In the genomic region with DNA sequence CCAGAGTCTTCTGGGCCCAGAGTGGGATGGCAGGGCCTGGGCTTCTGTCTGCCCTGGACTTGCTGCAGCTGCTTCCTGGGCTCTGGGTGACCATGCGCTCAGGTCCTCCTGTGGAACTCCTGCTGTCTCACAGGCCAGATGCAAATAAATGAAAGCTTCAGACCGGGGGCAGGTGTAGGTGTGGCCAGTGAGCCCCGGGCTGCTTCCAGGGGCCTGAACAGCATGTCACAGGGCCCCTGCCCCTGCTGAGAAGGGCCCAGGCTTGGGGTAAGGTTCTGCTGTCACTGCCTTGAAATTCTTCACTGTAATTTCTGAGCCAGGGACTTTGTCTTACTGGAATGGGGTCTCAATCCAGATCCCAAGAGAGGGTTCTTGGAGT, we compare ENCODE assay signal across 19 cellular contexts. TPM values are rescaled to one million over a fixed set of nuclear protein-coding genes. Genes with fewer than 3 reads are reported as not detected.
A peak's percentile ranks its signal among the peaks of the same experiment; 100 is the strongest.
DNase-seq lines count a peak whose midpoint lies in the region; ATAC-seq, FAIRE-seq and TF ChIP-seq lines count a peak whose summit lies in the region.
"Had no signal": no experiment of that assay in that cellular context is flagged by ENCODE, and none has a peak within 500 bp of the region (broad histone marks: within the 10 kb centered on the region; RNA-seq: fewer than 3 reads in every experiment).

No MANE protein-coding gene starts in this region.

- no peak overlapping the region; the same call in 1 of the 2 replicates for H2BK12ac ChIP-seq in H1 (ENCODE audit: low read depth, low read length)

- H3K4me3 ChIP-seq in ACC112 (ENCODE audit: low read depth, low read length): no peak overlapping the region
- H3K4me3 ChIP-seq in H1 (ENCODE audit: extremely low read depth in 1 of 4, insufficient read depth in 2 of 4, low read depth in 3 of 4, low read length in 4 of 4): no peak overlapping the region; a peak in 1 of 8 replicates

- H3K36me3 ChIP-seq in ACC112 (ENCODE audit: insufficient read depth, low read length): peaks cover 4% of the 10 kb centered on the region; the same call in 1 of the 2 replicates
- peaks cover 0 to 7% (median 0%) of the 10 kb centered on the region in 4 experiments; a peak in 2 of 8 replicates for H3K36me3 ChIP-seq in H1 (ENCODE audit: control insufficient read depth in 2 of 4, insufficient read depth in 4 of 4, low read length in 3 of 4)

- peaks cover 7% of the 10 kb centered on the region for H3K4me1 Mint-ChIP-seq in nephron

- no peak for TF ChIP-seq EP300 in H1 (IDR thresholded peaks at IDR 0.05; ENCODE audit: borderline replicate concordance in 1 of 2, low read depth in 2 of 2, low read length in 2 of 2)

- H4K20me1 ChIP-seq in H1 (replicated peaks in 1 of 2; ENCODE audit: control insufficient read depth in 1 of 2, insufficient read depth in 2 of 2, low read length in 2 of 2): no peaks in the 10 kb centered on the region

- no peak overlapping the region for H3K4ac ChIP-seq in H1 (replicated peaks; ENCODE audit: insufficient read length, low read depth, low read length)

- TF ChIP-seq RAD21 in H1 (IDR thresholded peaks at IDR 0.05 in 1 of 2, conservative IDR thresholded peaks at IDR 0.05 in 1 of 2; ENCODE audit: low read depth in 2 of 2, low read length in 2 of 2): no peak

- ATAC-seq in HG02885 (IDR thresholded peaks at IDR 0.05; ENCODE audit: poor library complexity, unreplicated experiment): no peak
- ATAC-seq: Right ventricle myocardium inferior had no signal

- H2BK20ac ChIP-seq in H1 (ENCODE audit: low read length): no peak overlapping the region; the same call in 1 of the 2 replicates

- TF ChIP-seq POLR2A in H1 (IDR thresholded peaks at IDR 0.05; ENCODE audit: control extremely low read depth in 1 of 2, low read depth in 2 of 2, low read length in 2 of 2): no peak

- H3K9ac ChIP-seq in H1 (replicated peaks in 1 of 4; ENCODE audit: extremely low read depth in 1 of 4, low read depth in 3 of 4, low read length in 3 of 4): no peak overlapping the region

- H3K79me1 ChIP-seq in H1 (ENCODE audit: low read depth, low read length): no peaks in the 10 kb centered on the region

- H2AK5ac ChIP-seq in H1 (ENCODE audit: low read depth, low read length): peak overlapping the region; percentile 54; the same call in 1 of the 2 replicates

- peak overlapping the region; percentile 76 for H2BK120ac ChIP-seq in H1 (replicated peaks; ENCODE audit: low read depth, low read length)

- POLR2A ChIA-PET in H1 (lab: Charles Lee; ENCODE audit: partially characterized antibody): interaction anchor here (1.0 to 3.7 kb wide), 9 partner anchors 10 to 93 kb away, joined by 4 to 22 read pairs (median 5); a partner anchor contains a TSS

- H4K8ac ChIP-seq in H1 (ENCODE audit: extremely low read depth, insufficient read depth, low read length): no peak overlapping the region

- H3K79me2 ChIP-seq in ACC112 (ENCODE audit: control insufficient read depth, insufficient read depth, low read length, unreplicated experiment) (peaks cover 17% of the 10 kb centered on the region), H1 (ENCODE audit: control insufficient read depth in 1 of 2, insufficient read depth in 2 of 2, low read length in 2 of 2) (peaks cover 0 to 17% of the 10 kb centered on the region in 2 experiments; a peak in 2 of 4 replicates)

- WGBS in H1 (ENCODE audit: extremely low coverage in 1 of 2, insufficient coverage in 1 of 2, insufficient read length in 1 of 2, insufficient replicate concordance in 2 of 2, low coverage in 1 of 2, low lambda C conversion rate in 2 of 2, missing lambda C conversion rate in 1 of 2), 2 experiments: 46% methylated on average over 3 of the region's 3 CpGs; no CpG with 5 or more reads in 1 of the 2 experiments

- H4K5ac ChIP-seq in H1 (ENCODE audit: insufficient read length, low read depth, low read length): peak overlapping the region; percentile 32

- H3K27ac ChIP-seq in ACC112 (ENCODE audit: low read depth, low read length): no peak overlapping the region
- H3K27ac ChIP-seq in H1 (ENCODE audit: low read depth, low read length): peak overlapping the region; percentile 60

- no peaks in the 10 kb centered on the region for H3K27me3 Mint-ChIP-seq in nephron (ENCODE audit: low read depth)
- H3K27me3 Mint-ChIP-seq: brain had no signal

- H2AFZ ChIP-seq in ACC112 (ENCODE audit: low read length, unreplicated experiment) (peak overlapping the region; percentile 6), H1 (ENCODE audit: low read length) (no peak overlapping the region)

- DNase-seq in HuH-7 (ENCODE audit: low spot score) (peak; percentile 59), H1 (ENCODE audit: low read depth in 1 of 2, low spot score in 2 of 2) (no peak)
- DNase-seq in activated naive CD4-positive, alpha-beta T cell treated with Interleukin-2 at 50 U/mL for 16 hours: no peak
- DNase-seq in activated effector memory CD4-positive, alpha-beta T cell treated with anti-CD3 and anti-CD28 coated beads, Interleukin-2, amount 50 U/mL, for 16 hours: no peak
- DNase-seq in effector CD4-positive, alpha-beta T cell: no peak
- DNase-seq: activated CD4-positive, alpha-beta T cell treated with anti-CD3 and anti-CD28 coated beads for 1 hour; activated CD8-positive, alpha-beta memory T cell treated with anti-CD3 and anti-CD28 coated beads, Interleukin-2, amount 50 U/mL, for 4 hours; activated naive CD4-positive, alpha-beta T cell treated with anti-CD3 and anti-CD28 coated beads, Interleukin-2, amount 50 U/mL, for 16 hours; effector memory CD4-positive, alpha-beta T cell; NCI-H2171; stimulated activated CD4-positive, alpha-beta T cell treated with anti-CD3 and anti-CD28 coated beads, Interleukin-15, amount 100 ng/mL, for 24 hours; T-helper 2 cell had no signal

- H2BK5ac ChIP-seq in H1 (ENCODE audit: low read depth, low read length): peak overlapping the region; percentile 36; the same call in 1 of the 2 replicates

- CTCF ChIA-PET in H1 (lab: Charles Lee; ENCODE audit: partially characterized antibody): interaction anchor here (0.9 kb wide), 2 partner anchors 34 to 71 kb away, joined by 3 to 4 read pairs; no protein-coding TSS in a partner anchor

- no peak for TF ChIP-seq CTCF in H1 (IDR thresholded peaks at IDR 0.05; ENCODE audit: control extremely low read depth in 1 of 3, insufficient read depth in 1 of 3, low read depth in 1 of 3, low read length in 3 of 3)
- TF ChIP-seq CTCF in nephron (IDR thresholded peaks at IDR 0.05; ENCODE audit: unreplicated experiment in 3 of 3): no peak

- 0 out of 4 replicates have a peak overlapping the region, but pooled peaks of 1 of the 2 experiments have one; percentile 34 for H3K4me2 ChIP-seq in H1 (ENCODE audit: insufficient read depth in 1 of 2, low read depth in 2 of 2, low read length in 2 of 2)

- peak overlapping the region in 2 of 3 experiments; percentile 29 to 56 for H3K27ac Mint-ChIP-seq in nephron
- H3K27ac Mint-ChIP-seq: brain had no signal

- H3K36me3 Mint-ChIP-seq in nephron (ENCODE audit: low read depth): peaks cover 10% of the 10 kb centered on the region

- H4K91ac ChIP-seq in H1 (replicated peaks; ENCODE audit: insufficient read length, low read length): peak overlapping the region; percentile 86

- no peaks in the 10 kb centered on the region for H3K9me3 ChIP-seq in H1 (ENCODE audit: insufficient read depth in 2 of 2, low read depth in 1 of 2, low read length in 1 of 2)

- H3K18ac ChIP-seq in H1 (ENCODE audit: extremely low read depth, low read length): peak overlapping the region; percentile 44; the same call in 1 of the 2 replicates

- no peak overlapping the region for H3K56ac ChIP-seq in H1 (replicated peaks; ENCODE audit: insufficient read length, low read depth, low read length)

- FAIRE-seq in H1 (lab: Jason Lieb, UNC): no peak
- FAIRE-seq: HTR-8/SVneo had no signal

- peaks cover 5% of the 10 kb centered on the region for H3K9me3 Mint-ChIP-seq in nephron

- H3K27me3 ChIP-seq in ACC112 (ENCODE audit: insufficient read depth, low read length): no peaks in the 10 kb centered on the region
- H3K27me3 ChIP-seq in H1 (replicated peaks in 1 of 4; ENCODE audit: control insufficient read depth in 3 of 4, extremely low read depth in 1 of 4, insufficient read depth in 3 of 4, low read length in 3 of 4): no peaks in the 10 kb centered on the region

- H3K23ac ChIP-seq in H1 (ENCODE audit: insufficient read length): no peak overlapping the region

- peak overlapping the region; percentile 21 to 34 (median 27) for H3K4me3 Mint-ChIP-seq in nephron

- no peak overlapping the region for H3K14ac ChIP-seq in H1 (ENCODE audit: insufficient read length)

- H3K23me2 ChIP-seq in H1 (ENCODE audit: low read depth, low read length): peaks cover 2% of the 10 kb centered on the region; the same call in 1 of the 2 replicates

- H2BK15ac ChIP-seq in H1 (ENCODE audit: low read length): no peak overlapping the region

- H3K4me1 ChIP-seq in ACC112 (ENCODE audit: control insufficient read depth, insufficient read depth, low read length, unreplicated experiment): peaks cover 14% of the 10 kb centered on the region
- peaks cover 8 to 30% (median 13%) of the 10 kb centered on the region in 4 experiments for H3K4me1 ChIP-seq in H1 (replicated peaks in 1 of 4; ENCODE audit: control insufficient read depth in 3 of 4, insufficient read depth in 4 of 4, low read length in 3 of 4)

TF ChIP-seq in H1, 55 proteins besides CTCF, POLR2A, EP300 and RAD21:
- TF ChIP-seq, protein P1, sequence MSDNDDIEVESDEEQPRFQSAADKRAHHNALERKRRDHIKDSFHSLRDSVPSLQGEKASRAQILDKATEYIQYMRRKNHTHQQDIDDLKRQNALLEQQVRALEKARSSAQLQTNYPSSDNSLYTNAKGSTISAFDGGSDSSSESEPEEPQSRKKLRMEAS (IDR thresholded peaks at IDR 0.05): 0 out of 2 replicates have a peak, but pooled peaks have one; percentile 36
- no peak for TF ChIP-seq SP4 (IDR thresholded peaks at IDR 0.05; ENCODE audit: low read length)
TF ChIP-seq in H1: peak in this region for 1.

RNA-seq across cellular contexts. Expression of a gene that starts 2.5 kb away (rescaled TPM):
- 31.3 and 31.9 TPM in 2 replicates for total RNA-seq in H1 (2021; fragmentation: NEBNext Ultra II Directional; extraction: Animal tissue kit (Norgen Biotek cat#: 25700))
- polyA plus RNA-seq in H1 (2011; rRNA removed): 20.4 and 30.7 TPM in 2 replicates
- polyA plus RNA-seq in H1 (2011; cell fraction: cytosol; rRNA removed): 36.3 TPM
- 27.8 TPM for polyA plus RNA-seq in H1 (2011; cell fraction: nucleus; rRNA removed)
- polyA plus RNA-seq in H1 (2012, experiment 1 of 2): 15.7 to 22.7 TPM (median 18.7 TPM) in 4 replicates
- 5.0 TPM for polyA plus RNA-seq in H1 (2012, experiment 2 of 2)
- polyA plus RNA-seq in H1 (2013, experiment 1 of 2): 10.9 TPM
- polyA plus RNA-seq in H1 (2013, experiment 2 of 2): 9.7 TPM
- 56.6 and 90.5 TPM in 2 replicates for polyA minus RNA-seq in H1 (2011; rRNA and poly(A)+ RNA removed)
- 19.1 TPM for polyA minus RNA-seq in H1 (2011; cell fraction: cytosol; rRNA and poly(A)+ RNA removed)
- 56.2 TPM for polyA minus RNA-seq in H1 (2011; cell fraction: nucleus; rRNA and poly(A)+ RNA removed)

RNA-seq across cellular contexts. Expression of a gene that starts 46.5 kb away (rescaled TPM):
- total RNA-seq in H1 (2021; fragmentation: NEBNext Ultra II Directional; extraction: Animal tissue kit (Norgen Biotek cat#: 25700)): 14.9 and 17.7 TPM in 2 replicates
- 4.0 and 4.2 TPM in 2 replicates for polyA plus RNA-seq in H1 (2011; rRNA removed)
- polyA plus RNA-seq in H1 (2011; cell fraction: cytosol; rRNA removed): 5.6 TPM
- polyA plus RNA-seq in H1 (2011; cell fraction: nucleus; rRNA removed): 4.1 TPM
- polyA plus RNA-seq in H1 (2012, experiment 1 of 2): 5.0 to 5.6 TPM (median 5.4 TPM) in 4 replicates
- polyA plus RNA-seq in H1 (2012, experiment 2 of 2): 2.3 TPM
- polyA plus RNA-seq in H1 (2013, experiment 1 of 2): 95.5 TPM
- 113 TPM for polyA plus RNA-seq in H1 (2013, experiment 2 of 2)
- 2.5 and 3.7 TPM in 2 replicates for polyA minus RNA-seq in H1 (2011; rRNA and poly(A)+ RNA removed)
- 2.5 TPM for polyA minus RNA-seq in H1 (2011; cell fraction: cytosol; rRNA and poly(A)+ RNA removed)
- polyA minus RNA-seq in H1 (2011; cell fraction: nucleus; rRNA and poly(A)+ RNA removed): 1.2 TPM
- total RNA-seq: Right ventricle myocardium inferior, subcutaneous adipose tissue had no signal
